In genomic region chr10:128694532-128694931, GRCh38 we compare ENCODE assay signal across 33 cellular contexts.
"Had no signal": no experiment of that assay in that cellular context is flagged by ENCODE, and none has a peak within 500 bp of the region (broad histone marks: within the 10 kb centered on the region; RNA-seq: fewer than 3 reads in every experiment).

No MANE protein-coding gene starts in this region.

- H3K4me3 Mint-ChIP-seq: activated B cell treated with CpG ODN at 0.5 μM for 24 hours; activated CD8-positive, alpha-beta T cell treated with anti-CD3 and anti-CD28 coated beads for 36 hours; activated naive CD4-positive, alpha-beta T cell treated with anti-CD3 and anti-CD28 coated beads, Interleukin-2, amount 50 U/mL, for 24 hours; activated naive CD8-positive, alpha-beta T cell treated with anti-CD3 and anti-CD28 coated beads, Interleukin-2, amount 10 ng/mL, durations not matched to agents 7 days and 5 days; T-cell; T-helper 17 cell had no signal

- H3K27me3 ChIP-seq: ascending aorta, brain microvascular endothelial cell, MG63, Peyer's patch had no signal

- H3K4me1 Mint-ChIP-seq: activated B cell treated with CpG ODN at 0.5 μM for 24 hours; activated naive CD4-positive, alpha-beta T cell treated with anti-CD3 and anti-CD28 coated beads, Interleukin-2, amount 50 U/mL, for 24 hours; activated naive CD8-positive, alpha-beta T cell treated with anti-CD3 and anti-CD28 coated beads, Interleukin-2, amount 10 ng/mL, durations not matched to agents 7 days and 5 days; T-cell; T-helper 17 cell had no signal

- H3K27ac Mint-ChIP-seq: activated B cell treated with CpG ODN at 0.5 μM for 24 hours; activated CD8-positive, alpha-beta T cell treated with anti-CD3 and anti-CD28 coated beads for 36 hours; activated naive CD4-positive, alpha-beta T cell treated with anti-CD3 and anti-CD28 coated beads, Interleukin-2, amount 50 U/mL, for 24 hours; activated naive CD8-positive, alpha-beta T cell treated with anti-CD3 and anti-CD28 coated beads, Interleukin-2, amount 10 ng/mL, durations not matched to agents 7 days and 5 days; activated T-helper 2 cell treated with anti-CD3 and anti-CD28 coated beads, Interferon-gamma antibody, Interleukin-2, Interleukin-4, amounts not matched to agents 10 μg/mL and 5 μg/mL and 100 μg/mL, durations not matched to agents 14 hours and 24 hours and 36 hours; T-cell; T-helper 17 cell had no signal

- H3K27me3 Mint-ChIP-seq: activated B cell treated with CpG ODN at 0.5 μM for 24 hours; activated CD8-positive, alpha-beta T cell treated with anti-CD3 and anti-CD28 coated beads for 36 hours; T-cell had no signal

- H3K9me3 ChIP-seq: ascending aorta, MG63, Peyer's patch had no signal

- H3K36me3 ChIP-seq: ascending aorta, brain microvascular endothelial cell, MG63, Peyer's patch had no signal

- H3K9me3 Mint-ChIP-seq: activated B cell treated with CpG ODN at 0.5 μM for 24 hours; activated CD8-positive, alpha-beta T cell treated with anti-CD3 and anti-CD28 coated beads for 36 hours; activated naive CD4-positive, alpha-beta T cell treated with anti-CD3 and anti-CD28 coated beads, Interleukin-2, amount 50 U/mL, for 24 hours; activated naive CD8-positive, alpha-beta T cell treated with anti-CD3 and anti-CD28 coated beads, Interleukin-2, amount 10 ng/mL, durations not matched to agents 7 days and 5 days; activated T-helper 2 cell treated with anti-CD3 and anti-CD28 coated beads, Interferon-gamma antibody, Interleukin-2, Interleukin-4, amounts not matched to agents 10 μg/mL and 5 μg/mL and 100 μg/mL, durations not matched to agents 14 hours and 24 hours and 36 hours; T-cell had no signal

- H3K4me1 ChIP-seq: ascending aorta, Peyer's patch had no signal

- DNase-seq: activated B cell treated with CpG ODN at 0.5 μM for 24 hours; activated CD4-positive, alpha-beta T cell treated with anti-CD3 and anti-CD28 coated beads for 4 hours; activated CD4-positive, CD25-positive, alpha-beta regulatory T cell treated with anti-CD3 and anti-CD28 coated beads, Interleukin-2, amount 50 U/mL, for 72 hours; activated CD8-positive, alpha-beta T cell treated with anti-CD3 and anti-CD28 coated beads for 36 hours; activated gamma-delta T cell; activated naive CD4-positive, alpha-beta T cell treated with Interleukin-2 at 50 U/mL for 16 hours; activated naive CD8-positive, alpha-beta T cell treated with anti-CD3 and anti-CD28 coated beads, Interleukin-2, amount 10 ng/mL, durations not matched to agents 7 days and 5 days; activated T-cell treated with anti-CD3 and anti-CD28 coated beads, Interleukin-2, amount 50 U/mL, for 1 hour; amygdala; brain microvascular endothelial cell; central memory CD4-positive, alpha-beta T cell; Kasumi-1; KG1; MG63; NCI-H1048; NCI-H1105 treated with DMSO at 0.1 percent for 48 hours; NCI-H1436; NCI-H1694; NCI-H1930; NCI-H2081 treated with DMSO at 0.1 percent for 48 hours; NCI-H345; NCI-H524 treated with DMSO at 0.1 percent for 48 hours; PC-3; Peyer's patch; RPMI8226; SHP77 treated with DMSO at 0.1 percent for 48 hours; T-cell; T-helper 17 cell had no signal

- ATAC-seq: activated CD8-positive, alpha-beta T cell treated with anti-CD3 and anti-CD28 coated beads for 36 hours; PC-3; SK-N-SH treated with all-trans-retinoic acid at 6 μM for 48 hours; T-cell; T-helper 17 cell had no signal

- H3K4me3 ChIP-seq: ascending aorta, MG63, Peyer's patch had no signal

- H3K27ac ChIP-seq: ascending aorta, brain microvascular endothelial cell, Peyer's patch, VCaP had no signal

- H3K36me3 Mint-ChIP-seq: activated naive CD4-positive, alpha-beta T cell treated with anti-CD3 and anti-CD28 coated beads, Interleukin-2, amount 50 U/mL, for 24 hours; activated naive CD8-positive, alpha-beta T cell treated with anti-CD3 and anti-CD28 coated beads, Interleukin-2, amount 10 ng/mL, durations not matched to agents 7 days and 5 days; T-cell had no signal
